Comparison of ENCODE assay signal across 8 cellular contexts in genomic region chr13:81017525-81018152, GRCh38.
DNase-seq lines count a peak whose midpoint lies in the region; ATAC-seq and TF ChIP-seq lines count a peak whose summit lies in the region.

No MANE protein-coding gene starts in this region.

- H3F3A ChIP-seq in PC-9 (ENCODE audit: insufficient read depth, low read depth) (no peaks in the 10 kb centered on the region), neural progenitor cell (ENCODE audit: low read depth) (no peaks in the 10 kb centered on the region)

- peaks cover 49% of the 10 kb centered on the region for H3K9me3 Mint-ChIP-seq in neural progenitor cell

- peak; percentile 93 for ATAC-seq in GM18868 (IDR thresholded peaks at IDR 0.05; ENCODE audit: unreplicated experiment)

- no peaks in the 10 kb centered on the region for H3K27me3 Mint-ChIP-seq in neural progenitor cell (ENCODE audit: insufficient read depth, low read depth)

- H2AFZ ChIP-seq in PC-9 (no peak overlapping the region), neural progenitor cell (replicated peaks) (no peak overlapping the region)

- BruUV-seq in PC-9 (replicated peaks; lab: Mats Ljungman, UMichigan) = no TSS peak

- H3K36me3 Mint-ChIP-seq in neural progenitor cell = peaks cover 7% of the 10 kb centered on the region

- 0 out of 2 replicates have a peak, but pooled peaks cover 5% of the 10 kb centered on the region for H3K9me2 ChIP-seq in PC-9 (ENCODE audit: insufficient read depth)

- H3K79me2 ChIP-seq in PC-9 (ENCODE audit: low read depth) = no peaks in the 10 kb centered on the region
- no peaks in the 10 kb centered on the region for H3K79me2 ChIP-seq in neural progenitor cell (ENCODE audit: low read depth)

- H3K27ac ChIP-seq in PC-9 (no peak overlapping the region), epithelial cell of prostate (no peak overlapping the region), neural progenitor cell (no peak overlapping the region)

- H3K9me3 ChIP-seq in PC-9 (ENCODE audit: insufficient read depth, low read depth) (no peaks in the 10 kb centered on the region), neural progenitor cell (ENCODE audit: low read depth) (no peaks in the 10 kb centered on the region)

- TF ChIP-seq CTCF in PC-9 (conservative IDR thresholded peaks at IDR 0.05) (peak; percentile 70), neural progenitor cell (IDR thresholded peaks at IDR 0.05) (peak; percentile 80)

- H4K20me1 ChIP-seq in PC-9 (ENCODE audit: insufficient read depth) (no peaks in the 10 kb centered on the region), neural progenitor cell (ENCODE audit: low read depth) (no peaks in the 10 kb centered on the region)

- intact Hi-C loops in PC-9 (cut with micrococcal nuclease; ENCODE audit: unreplicated experiment) = loop anchor here (1.0 to 5.0 kb wide), 2 partner anchors 1468 to 1595 kb away; no protein-coding TSS in a partner anchor

- CTCF ChIA-PET in PC-9 (lab: Charles Lee) = interaction anchor here (1.0 kb wide), 2 partner anchors 39 to 674 kb away, joined by 3 read pairs; no protein-coding TSS in a partner anchor

- H3K27me3 ChIP-seq in PC-9 (ENCODE audit: insufficient read depth, low read depth) (no peaks in the 10 kb centered on the region), neural progenitor cell (no peaks in the 10 kb centered on the region)

- H3K4me3 ChIP-seq in PC-9 (no peak overlapping the region), neural progenitor cell (no peak overlapping the region)

- POLR2A ChIA-PET in PC-9 (lab: Charles Lee; ENCODE audit: unreplicated experiment) = interaction anchor here (0.6 to 0.7 kb wide), 2 partner anchors 399 to 1337 kb away, joined by 3 to 4 read pairs; no protein-coding TSS in a partner anchor

- H3K4me1 Mint-ChIP-seq in neural progenitor cell = no peaks in the 10 kb centered on the region

- DNase-seq in AG08396 (ENCODE audit: low spot score) (peak; percentile 30), HuH-7.5 (ENCODE audit: low spot score) (peak; percentile 12), PC-9 (no peak), epithelial cell of prostate (ENCODE audit: low read depth, low spot score) (peak; percentile 0), neural progenitor cell (ENCODE audit: low spot score) (peak; percentile 70), NCI-H187 (lab: John Stamatoyannopoulos, UW) (no peak), islet precursor cell (no peak)

- no peak overlapping the region for H3K9ac ChIP-seq in neural progenitor cell

- H3K4me1 ChIP-seq in PC-9 (replicated peaks; ENCODE audit: insufficient read depth) = no peaks in the 10 kb centered on the region
- no peaks in the 10 kb centered on the region for H3K4me1 ChIP-seq in neural progenitor cell

- H3K27ac Mint-ChIP-seq in neural progenitor cell = no peak overlapping the region

- H3K4me3 Mint-ChIP-seq in neural progenitor cell = no peak overlapping the region

- H3K36me3 ChIP-seq in PC-9 (ENCODE audit: low read depth) (no peaks in the 10 kb centered on the region), neural progenitor cell (no peaks in the 10 kb centered on the region)

- H3K4me2 ChIP-seq in PC-9 (no peak overlapping the region), neural progenitor cell (no peak overlapping the region)

Comparison
In these comparisons a context has a peak if more than half of its experiments do, and no peak if none do; other contexts are left out.
1. DNase-seq: peak in AG08396 (single experiment), HuH-7.5 (single experiment), epithelial cell of prostate (single experiment) and neural progenitor cell (single experiment); none in PC-9 (0 of 2), NCI-H187 (0 of 2) and islet precursor cell (single experiment).